13 cellular contexts compared by ENCODE assay signal in the genomic region with DNA sequence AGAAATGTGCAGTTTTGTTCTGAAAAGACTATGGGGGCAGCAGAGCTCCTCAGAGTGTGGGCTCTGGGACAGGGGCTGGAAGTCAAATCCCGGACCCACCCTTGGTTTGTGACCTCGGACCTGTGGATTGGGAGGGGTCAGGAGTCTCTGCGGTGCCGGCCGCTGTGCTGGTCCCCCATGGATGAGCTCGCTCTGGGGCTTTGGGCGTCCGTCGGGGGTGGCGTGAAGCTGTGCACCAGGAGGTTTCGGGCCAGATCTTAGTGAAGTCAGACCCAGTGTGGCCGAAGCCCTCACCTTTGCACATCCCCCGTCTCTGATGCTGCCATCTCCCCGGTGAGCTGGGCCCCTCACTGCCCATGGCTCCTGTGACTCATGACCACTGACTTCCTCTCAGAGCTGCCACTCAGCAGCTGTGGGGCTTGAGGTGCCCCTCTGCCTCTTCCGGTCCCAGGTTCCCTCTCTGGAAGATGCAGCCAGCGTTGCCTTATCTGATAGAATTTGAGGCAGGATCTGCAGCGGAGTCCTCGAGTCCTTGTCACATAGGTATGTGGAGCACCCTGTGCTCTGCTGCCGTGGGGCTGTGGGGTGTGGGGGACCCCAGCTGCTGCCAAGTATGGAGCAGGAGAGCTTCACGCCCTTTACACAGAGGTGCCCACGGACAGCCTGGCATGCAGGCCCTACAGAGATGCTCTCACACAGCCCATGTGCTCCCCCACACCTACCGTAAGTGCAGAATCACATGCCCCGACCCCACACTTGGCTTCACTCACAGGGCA. TPM values are rescaled to one million over a fixed set of nuclear protein-coding genes. Genes with fewer than 3 reads are reported as not detected.
DNase-seq lines count a peak whose midpoint lies in the region; ATAC-seq and TF ChIP-seq lines count a peak whose summit lies in the region.
"Had no signal": no experiment of that assay in that cellular context is flagged by ENCODE, and none has a peak within 500 bp of the region (broad histone marks: within the 10 kb centered on the region; RNA-seq: fewer than 3 reads in every experiment).

No MANE protein-coding gene starts in this region.

- peaks cover 15% of the 10 kb centered on the region for H3K9me3 Mint-ChIP-seq in activated CD4-positive, alpha-beta memory T cell treated with anti-CD3 and anti-CD28 coated beads, Interleukin-2, amount 10 ng/mL, durations not matched to agents 7 days and 5 days
- peaks cover 6 to 19% (median 9%) of the 10 kb centered on the region in 11 donors for H3K9me3 Mint-ChIP-seq in naive thymus-derived CD4-positive, alpha-beta T cell
- peaks cover 11% of the 10 kb centered on the region for H3K9me3 Mint-ChIP-seq in Caco-2 (ENCODE audit: unreplicated experiment)

- no peak for TF ChIP-seq CTCF in Caco-2 (IDR thresholded peaks at IDR 0.05; ENCODE audit: insufficient read depth in 1 of 2, low read depth in 1 of 2, low read length in 1 of 2, severe bottlenecking in 1 of 2, unreplicated experiment in 1 of 2)

- H3K36me3 Mint-ChIP-seq in activated CD4-positive, alpha-beta memory T cell treated with anti-CD3 and anti-CD28 coated beads, Interleukin-2, amount 10 ng/mL, durations not matched to agents 7 days and 5 days (ENCODE audit: low read depth) = peaks cover 14% of the 10 kb centered on the region
- peaks cover 6 to 15% (median 7%) of the 10 kb centered on the region in 5 donors for H3K36me3 Mint-ChIP-seq in naive thymus-derived CD4-positive, alpha-beta T cell
- H3K36me3 Mint-ChIP-seq in Caco-2 (ENCODE audit: insufficient read depth, unreplicated experiment) = peaks cover 6% of the 10 kb centered on the region

- H3K36me3 ChIP-seq in naive thymus-derived CD4-positive, alpha-beta T cell (ENCODE audit: control insufficient read depth in 2 of 3, insufficient read depth in 3 of 3, low read length in 3 of 3) = no peaks in the 10 kb centered on the region
- H3K36me3 ChIP-seq in Caco-2 (ENCODE audit: control insufficient read depth, insufficient read depth, low read length) = no peaks in the 10 kb centered on the region

- H3K4me1 ChIP-seq in naive thymus-derived CD4-positive, alpha-beta T cell (ENCODE audit: control insufficient read depth in 2 of 2, insufficient read depth in 2 of 2, low read length in 2 of 2) = peaks cover 0 to 9% of the 10 kb centered on the region in 2 donors
- peaks cover 1% of the 10 kb centered on the region; the same call in 1 of the 2 replicates for H3K4me1 ChIP-seq in Caco-2

- no peak overlapping the region for H3K27ac ChIP-seq in naive thymus-derived CD4-positive, alpha-beta T cell (ENCODE audit: low read depth, low read length)
- H3K27ac ChIP-seq: 22Rv1 had no signal

- POLR2A ChIA-PET in activated CD4-positive, alpha-beta memory T cell treated with anti-CD3 and anti-CD28 coated beads, Interleukin-2, amount 10 ng/mL, durations not matched to agents 7 days and 5 days (lab: Charles Lee) = interaction anchor here (0.8 to 1.1 kb wide), 5 partner anchors 9 to 87 kb away, joined by 3 to 6 read pairs (median 3); no protein-coding TSS in a partner anchor
- POLR2A ChIA-PET in naive thymus-derived CD4-positive, alpha-beta T cell (lab: Charles Lee) = no interaction called here
- POLR2A ChIA-PET in Caco-2 (lab: Charles Lee) = no interaction called here

- H3K27me3 Mint-ChIP-seq in activated CD4-positive, alpha-beta memory T cell treated with anti-CD3 and anti-CD28 coated beads, Interleukin-2, amount 10 ng/mL, durations not matched to agents 7 days and 5 days = peaks cover 2% of the 10 kb centered on the region
- H3K27me3 Mint-ChIP-seq in naive thymus-derived CD4-positive, alpha-beta T cell = peaks cover 0 to 7% (median 5%) of the 10 kb centered on the region in 5 donors
- H3K27me3 Mint-ChIP-seq in Caco-2 (ENCODE audit: insufficient read depth, unreplicated experiment) = peaks cover 4% of the 10 kb centered on the region
- H3K27me3 Mint-ChIP-seq: IgD-negative memory B cell had no signal

- peak overlapping the region; percentile 33 for H3K4me3 Mint-ChIP-seq in activated CD4-positive, alpha-beta memory T cell treated with anti-CD3 and anti-CD28 coated beads, Interleukin-2, amount 10 ng/mL, durations not matched to agents 7 days and 5 days
- H3K4me3 Mint-ChIP-seq in naive thymus-derived CD4-positive, alpha-beta T cell = peak overlapping the region in 2 of 10 donors; percentile 32 to 42
- H3K4me3 Mint-ChIP-seq in Caco-2 (ENCODE audit: unreplicated experiment) = no peak overlapping the region

- peaks cover 41% of the 10 kb centered on the region for H3K4me1 Mint-ChIP-seq in activated CD4-positive, alpha-beta memory T cell treated with anti-CD3 and anti-CD28 coated beads, Interleukin-2, amount 10 ng/mL, durations not matched to agents 7 days and 5 days
- H3K4me1 Mint-ChIP-seq in naive thymus-derived CD4-positive, alpha-beta T cell = peaks cover 0 to 26% (median 12%) of the 10 kb centered on the region in 7 donors
- peaks cover 9% of the 10 kb centered on the region for H3K4me1 Mint-ChIP-seq in Caco-2 (ENCODE audit: low read depth, unreplicated experiment)

- peak; percentile 51 for ATAC-seq in naive thymus-derived CD4-positive, alpha-beta T cell
- ATAC-seq in HG03139 (IDR thresholded peaks at IDR 0.05; ENCODE audit: unreplicated experiment) = no peak
- ATAC-seq: esophagus mucosa had no signal

- peaks cover 0 to 18% (median under 1%) of the 10 kb centered on the region in 3 experiments for H3K9me3 ChIP-seq in naive thymus-derived CD4-positive, alpha-beta T cell (ENCODE audit: control insufficient read depth in 2 of 3, low read length in 3 of 3)
- peaks cover 11% of the 10 kb centered on the region; the same call in 1 of the 2 replicates for H3K9me3 ChIP-seq in Caco-2

- peak overlapping the region; percentile 67 for H3K27ac Mint-ChIP-seq in activated CD4-positive, alpha-beta memory T cell treated with anti-CD3 and anti-CD28 coated beads, Interleukin-2, amount 10 ng/mL, durations not matched to agents 7 days and 5 days
- peak overlapping the region in 1 of 9 donors; percentile 46 for H3K27ac Mint-ChIP-seq in naive thymus-derived CD4-positive, alpha-beta T cell
- no peak overlapping the region for H3K27ac Mint-ChIP-seq in Caco-2 (ENCODE audit: unreplicated experiment)
- H3K27ac Mint-ChIP-seq: IgD-negative memory B cell had no signal

- no peaks in the 10 kb centered on the region for H3K27me3 ChIP-seq in naive thymus-derived CD4-positive, alpha-beta T cell (ENCODE audit: control insufficient read depth in 2 of 2, insufficient read depth in 2 of 2, low read length in 2 of 2)
- no peaks in the 10 kb centered on the region for H3K27me3 ChIP-seq in Caco-2 (replicated peaks; ENCODE audit: control insufficient read depth, insufficient read depth, low read length)

- BruUV-seq in Caco-2 (replicated peaks; lab: Mats Ljungman, UMichigan) = no TSS peak

- DNase-seq in NK-92 treated with Interleukin-12 subunit alpha and Interleukin-12 subunit beta, amount 100 ng/mL, for 24 hours (lab: John Stamatoyannopoulos, UW) = peak; percentile 57
- DNase-seq in NK-92 (lab: John Stamatoyannopoulos, UW; ENCODE audit: unreplicated experiment) (no peak), inferior parietal cortex (ENCODE audit: extremely low spot score) (no peak), Caco-2 (no peak)
- DNase-seq in Jurkat, Clone E6-1 (ENCODE audit: low read depth, low spot score) = peak; percentile 24
- DNase-seq in activated CD4-positive, alpha-beta memory T cell treated with anti-CD3 and anti-CD28 coated beads, Interleukin-2, amount 10 ng/mL, durations not matched to agents 7 days and 5 days = peak; percentile 60
- DNase-seq in naive thymus-derived CD4-positive, alpha-beta T cell = peak in 1 of 9 donors; percentile 17
- DNase-seq: DMS79, NCI-H2227 treated with DMSO at 0.1 percent for 48 hours had no signal

- intact Hi-C loops in naive thymus-derived CD4-positive, alpha-beta T cell (cut with micrococcal nuclease) = no loop called here
- intact Hi-C loops in Caco-2 (cut with micrococcal nuclease; ENCODE audit: unreplicated experiment) = no loop called here

- H3K4me3 ChIP-seq in Jurkat, Clone E6-1 (ENCODE audit: low read length) = no peak overlapping the region
- no peak overlapping the region for H3K4me3 ChIP-seq in naive thymus-derived CD4-positive, alpha-beta T cell (ENCODE audit: low read length)
- H3K4me3 ChIP-seq in Caco-2 (ENCODE audit: low read depth, low read length) = no peak overlapping the region

- CTCF ChIA-PET in activated CD4-positive, alpha-beta memory T cell treated with anti-CD3 and anti-CD28 coated beads, Interleukin-2, amount 10 ng/mL, durations not matched to agents 7 days and 5 days (lab: Charles Lee) = interaction anchor here (1.1 to 2.0 kb wide), 4 partner anchors 33 to 164 kb away, joined by 4 to 10 read pairs (median 5); no protein-coding TSS in a partner anchor
- CTCF ChIA-PET in naive thymus-derived CD4-positive, alpha-beta T cell (lab: Charles Lee) = interaction anchor here (0.6 kb wide), 1 partner anchor 79 kb away, joined by 3 read pairs; no protein-coding TSS in a partner anchor
- CTCF ChIA-PET in Caco-2 (lab: Charles Lee) = no interaction called here

RNA-seq across cellular contexts. Expression of gene SCART1, which starts 11.4 kb away (rescaled TPM):
- 3.9 TPM for polyA plus RNA-seq in Jurkat, Clone E6-1 (2012; ENCODE audit: insufficient read depth, insufficient read length)
- total RNA-seq in activated CD4-positive, alpha-beta memory T cell treated with anti-CD3 and anti-CD28 coated beads, Interleukin-2, amount 10 ng/mL, durations not matched to agents 7 days and 5 days = 10 to 100 TPM; 15.3 to 15.4 TPM
- total RNA-seq in naive thymus-derived CD4-positive, alpha-beta T cell = 1 to 10 TPM; 2.3 to 8.6 (median 4.5) TPM
- polyA plus RNA-seq in naive thymus-derived CD4-positive, alpha-beta T cell = under 1 TPM in 1 of 2 donors, not detected in 1; 0.03 TPM
- 0.70 and 0.73 TPM in 2 replicates for total RNA-seq in Caco-2 (2022)
- polyA plus RNA-seq: IgD-negative memory B cell had no signal

RNA-seq across cellular contexts. Expression of gene SPRN, which starts 18.0 kb away (rescaled TPM):
- polyA plus RNA-seq in Jurkat, Clone E6-1 (2012; ENCODE audit: insufficient read depth, insufficient read length) = 2.3 TPM
- total RNA-seq in activated CD4-positive, alpha-beta memory T cell treated with anti-CD3 and anti-CD28 coated beads, Interleukin-2, amount 10 ng/mL, durations not matched to agents 7 days and 5 days = not detected
- total RNA-seq in naive thymus-derived CD4-positive, alpha-beta T cell = not detected
- under 1 TPM; 0.10 to 0.34 TPM for polyA plus RNA-seq in naive thymus-derived CD4-positive, alpha-beta T cell
- total RNA-seq in Caco-2 (2022) = not detected in 2 replicates

RNA-seq across cellular contexts. Expression of gene MTG1, which starts 48.4 kb away (rescaled TPM):
- 62.4 TPM for polyA plus RNA-seq in Jurkat, Clone E6-1 (2012; ENCODE audit: insufficient read depth, insufficient read length)
- total RNA-seq in activated CD4-positive, alpha-beta memory T cell treated with anti-CD3 and anti-CD28 coated beads, Interleukin-2, amount 10 ng/mL, durations not matched to agents 7 days and 5 days = 10 to 100 TPM; 41.7 to 42.2 TPM
- total RNA-seq in naive thymus-derived CD4-positive, alpha-beta T cell = 10 to 100 TPM; 51.0 to 67.1 (median 57.2) TPM
- polyA plus RNA-seq in naive thymus-derived CD4-positive, alpha-beta T cell = 10 to 100 TPM; 25.6 to 40.7 TPM
- 111 and 113 TPM in 2 replicates for total RNA-seq in Caco-2 (2022)

Comparison
In these comparisons a context has a peak if more than half of its experiments do, and no peak if none do; other contexts are left out.
1. DNase-seq: peak in NK-92 treated with Interleukin-12 subunit alpha and Interleukin-12 subunit beta, amount 100 ng/mL, for 24 hours (single experiment), Jurkat, Clone E6-1 (single experiment) and activated CD4-positive, alpha-beta memory T cell treated with anti-CD3 and anti-CD28 coated beads, Interleukin-2, amount 10 ng/mL, durations not matched to agents 7 days and 5 days (single experiment); none in NK-92 (single experiment), inferior parietal cortex (single experiment) and Caco-2 (0 of 2).